ENCODE assay signal across 10 cellular contexts in genomic region chr6:161353208-161353613, GRCh38.
DNase-seq lines count a peak whose midpoint lies in the region; ATAC-seq and TF ChIP-seq lines count a peak whose summit lies in the region.
"Had no signal": no experiment of that assay in that cellular context is flagged by ENCODE, and none has a peak within 500 bp of the region (broad histone marks: within the 10 kb centered on the region; RNA-seq: fewer than 3 reads in every experiment).

No MANE protein-coding gene starts in this region.

- H3K27me3 ChIP-seq in GM23248 (replicated peaks; ENCODE audit: insufficient read depth): no peaks in the 10 kb centered on the region
- H3K27me3 ChIP-seq in Panc1 (ENCODE audit: control insufficient read depth, insufficient read depth, low read length): no peaks in the 10 kb centered on the region
- H3K27me3 ChIP-seq in neuronal stem cell (ENCODE audit: control insufficient read depth in 3 of 3, insufficient read depth in 3 of 3, low read depth in 1 of 3, low read length in 3 of 3): no peaks in the 10 kb centered on the region

- H3K4me3 Mint-ChIP-seq in natural killer cell: no peak overlapping the region

- H3K4me3 ChIP-seq in GM23248 (no peak overlapping the region), Panc1 (ENCODE audit: low read depth in 2 of 2, low read length in 2 of 2) (no peak overlapping the region), fibroblast of pulmonary artery (replicated peaks; ENCODE audit: low read depth, low read length) (no peak overlapping the region), neuronal stem cell (ENCODE audit: low read length in 2 of 2) (no peak overlapping the region)
- H3K4me3 ChIP-seq: prostate gland had no signal

- H2BK15ac ChIP-seq in neuronal stem cell (ENCODE audit: low read length): peak overlapping the region; percentile 51

- no peaks in the 10 kb centered on the region for H3K9me3 Mint-ChIP-seq in natural killer cell

- POLR2A ChIA-PET in Panc1 (lab: Charles Lee): no interaction called here

- H4K91ac ChIP-seq in neuronal stem cell (ENCODE audit: low read depth, low read length, poor library complexity): no peak overlapping the region

- H3K4me2 ChIP-seq in GM23248 (ENCODE audit: unreplicated experiment): no peak overlapping the region
- no peak overlapping the region for H3K4me2 ChIP-seq in neuronal stem cell (ENCODE audit: insufficient read depth, low read length, poor library complexity, severe bottlenecking)

- H3K9ac ChIP-seq in GM23248 (no peak overlapping the region), neuronal stem cell (ENCODE audit: low read depth, low read length, poor library complexity) (no peak overlapping the region)

- no peak overlapping the region for H2BK5ac ChIP-seq in neuronal stem cell (ENCODE audit: low read length)

- H3K36me3 ChIP-seq in GM23248 (ENCODE audit: low read depth) (no peaks in the 10 kb centered on the region), Panc1 (ENCODE audit: control insufficient read depth, insufficient read depth, low read length) (no peaks in the 10 kb centered on the region), neuronal stem cell (replicated peaks in 1 of 2; ENCODE audit: control insufficient read depth in 2 of 2, insufficient read depth in 2 of 2, low read length in 2 of 2) (no peaks in the 10 kb centered on the region)
- H3K36me3 ChIP-seq: prostate gland had no signal

- DNase-seq in GM23248 (peak; percentile 25), Panc1 (ENCODE audit: low read depth, low spot score) (no peak), fibroblast of pulmonary artery (ENCODE audit: low read depth) (peak; percentile 16), neuronal stem cell (ENCODE audit: low spot score) (no peak), natural killer cell (no peak), middle frontal gyrus (ENCODE audit: extremely low spot score, low spot score) (no peak), GM13977 (ENCODE audit: low spot score) (no peak)
- DNase-seq: activated gamma-delta T cell had no signal

- H2AFZ ChIP-seq in GM23248: no peak overlapping the region
- peak overlapping the region; percentile 74 for H2AFZ ChIP-seq in neuronal stem cell (ENCODE audit: low read length)

- CTCF ChIA-PET in Panc1 (lab: Charles Lee): no interaction called here

- H3K79me2 ChIP-seq in GM23248 (ENCODE audit: insufficient read depth): no peaks in the 10 kb centered on the region

- no TSS peak for BruUV-seq in Panc1 (replicated peaks; lab: Mats Ljungman, UMichigan)

- in situ Hi-C loops in GM23248 (cut with MboI) (loop anchor here (25.0 kb wide), 1 partner anchor 841 kb away; no protein-coding TSS in a partner anchor), Panc1 (cut with HindIII; ENCODE audit: low pct_unique_long_range_greater_than_20kb, low sequenced_read_pairs) (no loop called here), GM13977 (cut with MboI; ENCODE audit: low pct_unique_long_range_greater_than_20kb, low sequenced_read_pairs, unreplicated experiment) (loop anchor here (25.0 kb wide), 2 partner anchors 216 to 616 kb away; no protein-coding TSS in a partner anchor)

- no peaks in the 10 kb centered on the region for H3K79me1 ChIP-seq in neuronal stem cell (ENCODE audit: low read depth, low read length)

- H3K27me3 Mint-ChIP-seq in natural killer cell (ENCODE audit: low read depth in 2 of 2): peaks cover 0 to 4% of the 10 kb centered on the region in 2 donors

- H3K14ac ChIP-seq in neuronal stem cell (ENCODE audit: low read length): no peak overlapping the region

- no peak overlapping the region for H3K27ac ChIP-seq in GM23248
- no peak overlapping the region for H3K27ac ChIP-seq in Panc1 (ENCODE audit: low read length)
- H3K27ac ChIP-seq in neuronal stem cell (replicated peaks; ENCODE audit: low read length): no peak overlapping the region
- H3K27ac ChIP-seq: prostate gland had no signal

- H3K9me2 ChIP-seq in GM23248 (ENCODE audit: insufficient read depth): no peaks in the 10 kb centered on the region

- no peak overlapping the region for H2AK5ac ChIP-seq in neuronal stem cell (ENCODE audit: low read depth, low read length)

- intact Hi-C loops in Panc1 (cut with micrococcal nuclease; ENCODE audit: unreplicated experiment) (no loop called here), natural killer cell (cut with micrococcal nuclease) (no loop called here)

- no peaks in the 10 kb centered on the region for H4K20me1 ChIP-seq in GM23248 (ENCODE audit: insufficient read depth)

- H3K4me1 Mint-ChIP-seq in natural killer cell: peaks cover 9 to 24% of the 10 kb centered on the region in 2 donors

- no peaks in the 10 kb centered on the region for H3K36me3 Mint-ChIP-seq in natural killer cell

- no peak overlapping the region for H3K27ac Mint-ChIP-seq in natural killer cell

- H3K23ac ChIP-seq in neuronal stem cell (ENCODE audit: low read depth, low read length, poor library complexity): no peak overlapping the region

- H3F3A ChIP-seq in GM23248 (ENCODE audit: insufficient read depth): no peaks in the 10 kb centered on the region

- ATAC-seq in Panc1: peak; percentile 62
- no peak for ATAC-seq in HG02885 (IDR thresholded peaks at IDR 0.05; ENCODE audit: poor library complexity, unreplicated experiment)
- ATAC-seq in natural killer cell: no peak

- H4K8ac ChIP-seq in neuronal stem cell (ENCODE audit: low read depth, low read length): no peak overlapping the region

- WGBS in GM23248 (ENCODE audit: low coverage in 1 of 2, low lambda C conversion rate in 2 of 2, missing lambda C conversion rate in 2 of 2), 2 experiments: 74 to 78% methylated on average over 11 of the region's 11 CpGs
- WGBS in neuronal stem cell (ENCODE audit: extremely low coverage in 2 of 2, insufficient read length in 2 of 2, insufficient replicate concordance in 1 of 2), 2 donors: no CpG with 5 or more reads among the region's 11 CpGs

- peak overlapping the region; percentile 33 for H3K18ac ChIP-seq in neuronal stem cell (ENCODE audit: low read length)

- H3K9me3 ChIP-seq in GM23248 (ENCODE audit: low read depth) (no peaks in the 10 kb centered on the region), Panc1 (ENCODE audit: control insufficient read depth, insufficient read depth, low read depth, low read length) (no peaks in the 10 kb centered on the region), neuronal stem cell (replicated peaks in 1 of 2; ENCODE audit: control insufficient read depth in 2 of 2, insufficient read depth in 1 of 2, low read depth in 1 of 2, low read length in 2 of 2) (no peaks in the 10 kb centered on the region)
- H3K9me3 ChIP-seq: prostate gland had no signal

- H2BK120ac ChIP-seq in neuronal stem cell (ENCODE audit: low read depth, low read length): no peak overlapping the region

- no peak overlapping the region for H2BK12ac ChIP-seq in neuronal stem cell (ENCODE audit: low read length)

- H3K4ac ChIP-seq in neuronal stem cell (ENCODE audit: low read length): no peak overlapping the region

- TF ChIP-seq CTCF in Panc1 (IDR thresholded peaks at IDR 0.05) (no peak; the same call in 1 of the 2 replicates), fibroblast of pulmonary artery (IDR thresholded peaks at IDR 0.05; ENCODE audit: low read length, missing control alignments) (peak; percentile 17), natural killer cell (IDR thresholded peaks at IDR 0.05) (no peak), GM13977 (IDR thresholded peaks at IDR 0.05; ENCODE audit: extremely low read depth, insufficient read depth, missing control alignments) (no peak)

- H3K4me1 ChIP-seq in GM23248 (ENCODE audit: insufficient read depth): no peaks in the 10 kb centered on the region
- H3K4me1 ChIP-seq in Panc1 (ENCODE audit: control insufficient read depth, insufficient read depth, low read length): no peaks in the 10 kb centered on the region
- H3K4me1 ChIP-seq in neuronal stem cell (ENCODE audit: control insufficient read depth in 2 of 2, insufficient read depth in 1 of 2, low read depth in 1 of 2, low read length in 2 of 2): peaks cover 0 to 3% of the 10 kb centered on the region in 2 donors
- H3K4me1 ChIP-seq: prostate gland had no signal

Comparison
In these comparisons a context has a peak if more than half of its experiments do, and no peak if none do; other contexts are left out.
1. DNase-seq: peak in GM23248 (single experiment) and fibroblast of pulmonary artery (single experiment); none in Panc1 (single experiment), neuronal stem cell (single experiment), natural killer cell (single experiment), middle frontal gyrus (single experiment) and GM13977 (single experiment).